Comparison of ENCODE assay signal across 1 cellular context in the genomic region with DNA sequence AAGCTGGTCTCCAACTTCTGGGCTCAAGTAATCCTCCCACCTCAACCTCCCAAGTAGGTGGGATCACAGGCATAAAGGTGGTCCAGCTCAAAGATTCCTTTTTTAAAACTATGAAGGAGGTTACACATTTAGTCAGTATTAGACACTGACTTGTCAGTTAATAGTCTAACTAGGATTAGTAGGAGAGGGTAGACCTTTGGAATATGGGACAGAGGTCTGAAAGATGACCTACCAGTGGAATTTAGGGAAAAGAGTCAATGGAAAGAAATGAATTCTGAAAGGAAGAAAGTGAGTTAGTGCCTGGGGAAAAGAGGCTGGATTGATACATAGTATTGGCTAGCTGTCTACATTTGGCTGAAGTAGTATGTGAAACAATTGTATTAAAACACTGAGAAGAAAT.
TF ChIP-seq lines count a peak whose summit lies in the region.

No MANE protein-coding gene starts in this region.

TF ChIP-seq in HepG2, 621 proteins besides CTCF, POLR2A, EP300 and RAD21:
- TF ChIP-seq ZNF792 (CRISPR knock-in tag; IDR thresholded peaks at IDR 0.05) = no peak
- TF ChIP-seq MED13 (CRISPR knock-in tag; IDR thresholded peaks at IDR 0.05) = no peak
- no peak for TF ChIP-seq MTF1 (CRISPR knock-in tag; IDR thresholded peaks at IDR 0.05)
- TF ChIP-seq ZBTB38 (CRISPR knock-in tag; IDR thresholded peaks at IDR 0.05) = no peak
- no peak for TF ChIP-seq ZNF510 (CRISPR knock-in tag; IDR thresholded peaks at IDR 0.05; ENCODE audit: low read depth)
- no peak for TF ChIP-seq ZNF232 (CRISPR knock-in tag; IDR thresholded peaks at IDR 0.05; ENCODE audit: borderline replicate concordance)
- no peak for TF ChIP-seq FLYWCH1 (CRISPR knock-in tag; IDR thresholded peaks at IDR 0.05)
- TF ChIP-seq, protein P1, sequence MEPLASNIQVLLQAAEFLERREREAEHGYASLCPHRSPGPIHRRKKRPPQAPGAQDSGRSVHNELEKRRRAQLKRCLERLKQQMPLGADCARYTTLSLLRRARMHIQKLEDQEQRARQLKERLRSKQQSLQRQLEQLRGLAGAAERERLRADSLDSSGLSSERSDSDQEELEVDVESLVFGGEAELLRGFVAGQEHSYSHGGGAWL (CRISPR knock-in tag; IDR thresholded peaks at IDR 0.05) = no peak
- TF ChIP-seq SP4 (CRISPR knock-in tag; IDR thresholded peaks at IDR 0.05) = no peak
- TF ChIP-seq ZNF432 (CRISPR knock-in tag; IDR thresholded peaks at IDR 0.05; ENCODE audit: borderline replicate concordance) = no peak
- TF ChIP-seq, protein P2, sequence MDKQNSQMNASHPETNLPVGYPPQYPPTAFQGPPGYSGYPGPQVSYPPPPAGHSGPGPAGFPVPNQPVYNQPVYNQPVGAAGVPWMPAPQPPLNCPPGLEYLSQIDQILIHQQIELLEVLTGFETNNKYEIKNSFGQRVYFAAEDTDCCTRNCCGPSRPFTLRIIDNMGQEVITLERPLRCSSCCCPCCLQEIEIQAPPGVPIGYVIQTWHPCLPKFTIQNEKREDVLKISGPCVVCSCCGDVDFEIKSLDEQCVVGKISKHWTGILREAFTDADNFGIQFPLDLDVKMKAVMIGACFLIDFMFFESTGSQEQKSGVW (CRISPR knock-in tag; IDR thresholded peaks at IDR 0.05; ENCODE audit: borderline replicate concordance) = no peak
- TF ChIP-seq TEAD2 (CRISPR knock-in tag; IDR thresholded peaks at IDR 0.05) = no peak
- TF ChIP-seq, protein P3, sequence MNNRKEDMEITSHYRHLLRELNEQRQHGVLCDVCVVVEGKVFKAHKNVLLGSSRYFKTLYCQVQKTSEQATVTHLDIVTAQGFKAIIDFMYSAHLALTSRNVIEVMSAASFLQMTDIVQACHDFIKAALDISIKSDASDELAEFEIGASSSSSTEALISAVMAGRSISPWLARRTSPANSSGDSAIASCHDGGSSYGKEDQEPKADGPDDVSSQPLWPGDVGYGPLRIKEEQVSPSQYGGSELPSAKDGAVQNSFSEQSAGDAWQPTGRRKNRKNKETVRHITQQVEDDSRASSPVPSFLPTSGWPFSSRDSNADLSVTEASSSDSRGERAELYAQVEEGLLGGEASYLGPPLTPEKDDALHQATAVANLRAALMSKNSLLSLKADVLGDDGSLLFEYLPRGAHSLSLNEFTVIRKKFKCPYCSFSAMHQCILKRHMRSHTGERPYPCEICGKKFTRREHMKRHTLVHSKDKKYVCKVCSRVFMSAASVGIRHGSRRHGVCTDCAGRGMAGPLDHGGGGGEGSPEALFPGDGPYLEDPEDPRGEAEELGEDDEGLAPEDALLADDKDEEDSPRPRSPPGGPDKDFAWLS (CRISPR knock-in tag; IDR thresholded peaks at IDR 0.05; ENCODE audit: borderline replicate concordance) = no peak
- TF ChIP-seq ZSCAN9 (CRISPR knock-in tag; IDR thresholded peaks at IDR 0.05; ENCODE audit: borderline replicate concordance) = no peak
- TF ChIP-seq, protein P4, sequence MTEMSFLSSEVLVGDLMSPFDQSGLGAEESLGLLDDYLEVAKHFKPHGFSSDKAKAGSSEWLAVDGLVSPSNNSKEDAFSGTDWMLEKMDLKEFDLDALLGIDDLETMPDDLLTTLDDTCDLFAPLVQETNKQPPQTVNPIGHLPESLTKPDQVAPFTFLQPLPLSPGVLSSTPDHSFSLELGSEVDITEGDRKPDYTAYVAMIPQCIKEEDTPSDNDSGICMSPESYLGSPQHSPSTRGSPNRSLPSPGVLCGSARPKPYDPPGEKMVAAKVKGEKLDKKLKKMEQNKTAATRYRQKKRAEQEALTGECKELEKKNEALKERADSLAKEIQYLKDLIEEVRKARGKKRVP (CRISPR knock-in tag; IDR thresholded peaks at IDR 0.05) = no peak
- TF ChIP-seq ZNF143 (CRISPR knock-in tag; IDR thresholded peaks at IDR 0.05) = no peak
- TF ChIP-seq, protein P5, sequence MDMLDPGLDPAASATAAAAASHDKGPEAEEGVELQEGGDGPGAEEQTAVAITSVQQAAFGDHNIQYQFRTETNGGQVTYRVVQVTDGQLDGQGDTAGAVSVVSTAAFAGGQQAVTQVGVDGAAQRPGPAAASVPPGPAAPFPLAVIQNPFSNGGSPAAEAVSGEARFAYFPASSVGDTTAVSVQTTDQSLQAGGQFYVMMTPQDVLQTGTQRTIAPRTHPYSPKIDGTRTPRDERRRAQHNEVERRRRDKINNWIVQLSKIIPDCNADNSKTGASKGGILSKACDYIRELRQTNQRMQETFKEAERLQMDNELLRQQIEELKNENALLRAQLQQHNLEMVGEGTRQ (IDR thresholded peaks at IDR 0.05; ENCODE audit: low read depth, low read length) = no peak
- TF ChIP-seq, protein P5 (CRISPR knock-in tag; IDR thresholded peaks at IDR 0.05; ENCODE audit: borderline replicate concordance) = no peak
